1 cellular context compared by ENCODE assay signal in the genomic region with DNA sequence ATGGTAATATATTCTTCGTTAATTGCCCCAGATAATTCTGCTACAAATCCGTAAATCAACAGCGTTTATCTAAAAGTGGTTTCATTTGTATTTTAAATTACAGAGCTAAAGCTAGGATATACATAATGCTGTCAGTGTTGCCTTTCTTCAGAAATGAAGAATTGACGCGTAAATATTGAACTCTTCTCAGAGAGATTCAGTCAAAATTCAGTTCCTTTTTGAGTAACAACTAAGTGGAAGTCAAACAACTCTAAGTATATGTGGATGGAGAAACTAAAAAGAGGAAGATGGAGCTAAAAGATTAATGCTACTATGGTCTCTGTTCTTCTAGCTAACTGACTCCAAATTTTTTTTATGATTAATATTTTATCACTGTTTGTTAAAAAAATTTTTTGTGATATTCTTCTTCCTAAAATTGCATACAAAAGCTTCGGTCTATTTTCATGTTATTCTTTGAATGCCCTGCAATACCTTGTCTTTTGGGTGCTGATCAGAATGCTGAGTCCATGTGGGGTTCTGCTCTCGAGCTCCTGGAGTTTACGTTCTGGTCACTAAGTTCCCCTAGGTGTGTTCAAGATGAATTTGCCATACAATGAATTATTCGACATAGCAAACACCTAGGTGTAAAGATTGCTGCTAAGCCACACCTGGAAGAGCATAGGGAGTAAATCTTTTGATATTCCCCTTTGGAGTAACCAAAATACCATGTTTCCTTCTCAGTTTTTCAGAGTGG.
TF ChIP-seq lines count a peak whose summit lies in the region.

No MANE protein-coding gene starts in this region.

TF ChIP-seq in GM12878, 131 proteins besides CTCF, POLR2A, EP300 and RAD21 (continued from another document):
- TF ChIP-seq USF1 (IDR thresholded peaks at IDR 0.05; ENCODE audit: borderline replicate concordance, extremely low read length, insufficient read depth, low read depth, low read length) (no peak), CREM (IDR thresholded peaks at IDR 0.05; ENCODE audit: low read depth) (0 out of 2 replicates have a peak, but pooled peaks have one; percentile 26), SIX5 (IDR thresholded peaks at IDR 0.05; ENCODE audit: low read depth, low read length, severe bottlenecking) (no peak), E2F8 (IDR thresholded peaks at IDR 0.05; ENCODE audit: low read depth, partially characterized antibody) (no peak), SUZ12 (IDR thresholded peaks at IDR 0.05; ENCODE audit: unreplicated experiment) (no peak), RCOR1 (conservative IDR thresholded peaks at IDR 0.05; ENCODE audit: low read depth, low read length) (no peak), JUNB (IDR thresholded peaks at IDR 0.05) (peak; percentile 84), PAX5 (IDR thresholded peaks at IDR 0.05; ENCODE audit: borderline replicate concordance, low read depth, low read length) (no peak), RELB (IDR thresholded peaks at IDR 0.05; ENCODE audit: low read depth) (no peak), SREBF1 (IDR thresholded peaks at IDR 0.05; ENCODE audit: low read length) (no peak), POU2F2 (IDR thresholded peaks at IDR 0.05; ENCODE audit: borderline replicate concordance, low read depth, low read length) (no peak), BMI1 (IDR thresholded peaks at IDR 0.05; ENCODE audit: borderline replicate concordance) (no peak), FOS (IDR thresholded peaks at IDR 0.05; ENCODE audit: borderline replicate concordance, extremely low read depth, insufficient read length) (no peak), NR2F1 (conservative IDR thresholded peaks at IDR 0.05) (no peak), RELA (IDR thresholded peaks at IDR 0.05; ENCODE audit: borderline replicate concordance, partially characterized antibody) (no peak), SMARCA5 (IDR thresholded peaks at IDR 0.05) (no peak)
- TF ChIP-seq, protein P1, sequence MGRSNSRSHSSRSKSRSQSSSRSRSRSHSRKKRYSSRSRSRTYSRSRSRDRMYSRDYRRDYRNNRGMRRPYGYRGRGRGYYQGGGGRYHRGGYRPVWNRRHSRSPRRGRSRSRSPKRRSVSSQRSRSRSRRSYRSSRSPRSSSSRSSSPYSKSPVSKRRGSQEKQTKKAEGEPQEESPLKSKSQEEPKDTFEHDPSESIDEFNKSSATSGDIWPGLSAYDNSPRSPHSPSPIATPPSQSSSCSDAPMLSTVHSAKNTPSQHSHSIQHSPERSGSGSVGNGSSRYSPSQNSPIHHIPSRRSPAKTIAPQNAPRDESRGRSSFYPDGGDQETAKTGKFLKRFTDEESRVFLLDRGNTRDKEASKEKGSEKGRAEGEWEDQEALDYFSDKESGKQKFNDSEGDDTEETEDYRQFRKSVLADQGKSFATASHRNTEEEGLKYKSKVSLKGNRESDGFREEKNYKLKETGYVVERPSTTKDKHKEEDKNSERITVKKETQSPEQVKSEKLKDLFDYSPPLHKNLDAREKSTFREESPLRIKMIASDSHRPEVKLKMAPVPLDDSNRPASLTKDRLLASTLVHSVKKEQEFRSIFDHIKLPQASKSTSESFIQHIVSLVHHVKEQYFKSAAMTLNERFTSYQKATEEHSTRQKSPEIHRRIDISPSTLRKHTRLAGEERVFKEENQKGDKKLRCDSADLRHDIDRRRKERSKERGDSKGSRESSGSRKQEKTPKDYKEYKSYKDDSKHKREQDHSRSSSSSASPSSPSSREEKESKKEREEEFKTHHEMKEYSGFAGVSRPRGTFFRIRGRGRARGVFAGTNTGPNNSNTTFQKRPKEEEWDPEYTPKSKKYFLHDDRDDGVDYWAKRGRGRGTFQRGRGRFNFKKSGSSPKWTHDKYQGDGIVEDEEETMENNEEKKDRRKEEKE (IDR thresholded peaks at IDR 0.05) = no peak
- TF ChIP-seq, protein P2, sequence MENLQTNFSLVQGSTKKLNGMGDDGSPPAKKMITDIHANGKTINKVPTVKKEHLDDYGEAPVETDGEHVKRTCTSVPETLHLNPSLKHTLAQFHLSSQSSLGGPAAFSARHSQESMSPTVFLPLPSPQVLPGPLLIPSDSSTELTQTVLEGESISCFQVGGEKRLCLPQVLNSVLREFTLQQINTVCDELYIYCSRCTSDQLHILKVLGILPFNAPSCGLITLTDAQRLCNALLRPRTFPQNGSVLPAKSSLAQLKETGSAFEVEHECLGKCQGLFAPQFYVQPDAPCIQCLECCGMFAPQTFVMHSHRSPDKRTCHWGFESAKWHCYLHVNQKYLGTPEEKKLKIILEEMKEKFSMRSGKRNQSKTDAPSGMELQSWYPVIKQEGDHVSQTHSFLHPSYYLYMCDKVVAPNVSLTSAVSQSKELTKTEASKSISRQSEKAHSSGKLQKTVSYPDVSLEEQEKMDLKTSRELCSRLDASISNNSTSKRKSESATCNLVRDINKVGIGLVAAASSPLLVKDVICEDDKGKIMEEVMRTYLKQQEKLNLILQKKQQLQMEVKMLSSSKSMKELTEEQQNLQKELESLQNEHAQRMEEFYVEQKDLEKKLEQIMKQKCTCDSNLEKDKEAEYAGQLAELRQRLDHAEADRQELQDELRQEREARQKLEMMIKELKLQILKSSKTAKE (IDR thresholded peaks at IDR 0.05; ENCODE audit: low read depth, poor library complexity, severe bottlenecking) = no peak
TF ChIP-seq in GM12878: peak in this region for 8.
